1 cellular context compared by ENCODE assay signal in the genomic region with DNA sequence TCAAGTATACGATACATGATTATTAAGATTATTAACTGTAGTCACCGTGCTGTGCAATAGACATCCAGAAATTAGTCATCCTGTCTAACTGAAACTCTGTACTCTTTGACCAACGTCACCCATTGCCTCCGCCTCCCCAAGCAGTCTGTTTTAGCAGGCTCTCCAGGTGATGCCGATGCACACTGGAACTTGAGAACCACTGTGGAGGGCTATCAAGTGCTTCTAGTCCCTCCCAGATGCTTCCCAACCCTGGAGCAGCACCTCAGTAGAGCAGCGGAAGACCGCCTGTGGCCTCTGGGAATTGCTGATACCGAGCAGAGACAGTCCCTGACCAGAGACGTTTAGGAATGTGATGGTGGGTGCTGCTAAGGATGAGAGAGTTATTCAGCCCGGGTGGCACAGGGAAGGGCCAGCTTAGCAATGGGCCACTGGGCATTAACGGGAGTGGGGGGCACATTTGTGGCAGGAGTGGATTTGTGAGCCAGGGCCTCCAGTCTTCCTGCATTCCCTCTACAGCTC.
TF ChIP-seq lines count a peak whose summit lies in the region.

No MANE protein-coding gene starts in this region.

TF ChIP-seq in SK-N-SH, 30 proteins besides CTCF, POLR2A, EP300 and RAD21 (continued from another document):
- TF ChIP-seq, protein P1, sequence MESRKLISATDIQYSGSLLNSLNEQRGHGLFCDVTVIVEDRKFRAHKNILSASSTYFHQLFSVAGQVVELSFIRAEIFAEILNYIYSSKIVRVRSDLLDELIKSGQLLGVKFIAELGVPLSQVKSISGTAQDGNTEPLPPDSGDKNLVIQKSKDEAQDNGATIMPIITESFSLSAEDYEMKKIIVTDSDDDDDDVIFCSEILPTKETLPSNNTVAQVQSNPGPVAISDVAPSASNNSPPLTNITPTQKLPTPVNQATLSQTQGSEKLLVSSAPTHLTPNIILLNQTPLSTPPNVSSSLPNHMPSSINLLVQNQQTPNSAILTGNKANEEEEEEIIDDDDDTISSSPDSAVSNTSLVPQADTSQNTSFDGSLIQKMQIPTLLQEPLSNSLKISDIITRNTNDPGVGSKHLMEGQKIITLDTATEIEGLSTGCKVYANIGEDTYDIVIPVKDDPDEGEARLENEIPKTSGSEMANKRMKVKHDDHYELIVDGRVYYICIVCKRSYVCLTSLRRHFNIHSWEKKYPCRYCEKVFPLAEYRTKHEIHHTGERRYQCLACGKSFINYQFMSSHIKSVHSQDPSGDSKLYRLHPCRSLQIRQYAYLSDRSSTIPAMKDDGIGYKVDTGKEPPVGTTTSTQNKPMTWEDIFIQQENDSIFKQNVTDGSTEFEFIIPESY (IDR thresholded peaks at IDR 0.05; ENCODE audit: borderline replicate concordance, low read depth): no peak
- TF ChIP-seq, protein P2, sequence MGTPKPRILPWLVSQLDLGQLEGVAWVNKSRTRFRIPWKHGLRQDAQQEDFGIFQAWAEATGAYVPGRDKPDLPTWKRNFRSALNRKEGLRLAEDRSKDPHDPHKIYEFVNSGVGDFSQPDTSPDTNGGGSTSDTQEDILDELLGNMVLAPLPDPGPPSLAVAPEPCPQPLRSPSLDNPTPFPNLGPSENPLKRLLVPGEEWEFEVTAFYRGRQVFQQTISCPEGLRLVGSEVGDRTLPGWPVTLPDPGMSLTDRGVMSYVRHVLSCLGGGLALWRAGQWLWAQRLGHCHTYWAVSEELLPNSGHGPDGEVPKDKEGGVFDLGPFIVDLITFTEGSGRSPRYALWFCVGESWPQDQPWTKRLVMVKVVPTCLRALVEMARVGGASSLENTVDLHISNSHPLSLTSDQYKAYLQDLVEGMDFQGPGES (IDR thresholded peaks at IDR 0.05; ENCODE audit: low read depth, low read length): no peak
